17 cellular contexts compared by ENCODE assay signal in the genomic region with DNA sequence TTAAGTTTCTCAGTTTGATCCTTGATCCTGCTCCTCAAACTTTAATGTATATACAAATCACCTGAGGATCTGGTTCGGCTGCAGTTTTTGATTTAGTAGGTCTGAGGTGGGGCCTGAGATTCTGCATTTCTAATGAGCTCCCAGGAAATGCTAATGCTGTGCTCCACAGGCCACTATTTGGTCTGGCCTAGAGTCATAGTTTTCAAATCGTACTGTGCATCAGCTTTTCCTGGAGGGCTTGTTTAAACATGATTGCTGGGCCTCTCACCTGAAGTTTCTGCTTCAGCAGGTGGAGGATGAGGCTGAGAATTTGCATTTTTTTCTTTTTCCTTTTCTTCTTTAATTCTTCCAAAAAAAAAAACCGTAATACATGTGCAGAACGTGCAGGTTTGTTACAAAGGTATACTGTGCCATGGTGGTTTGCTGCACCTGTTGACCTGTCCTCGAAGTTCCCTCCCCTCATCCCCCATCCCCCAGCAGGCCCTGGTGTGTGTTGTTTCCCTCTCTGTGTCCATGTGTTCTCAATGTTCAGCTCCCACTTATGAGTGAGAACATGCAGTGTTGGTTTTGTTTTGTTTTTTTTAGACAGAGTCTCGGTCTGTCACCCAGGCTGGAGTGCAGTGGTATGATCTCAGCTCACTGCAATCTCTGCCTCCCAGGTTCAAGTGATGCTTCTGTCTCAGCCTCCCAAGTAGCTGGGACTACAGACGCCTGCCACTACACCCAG. TPM values are rescaled to one million over a fixed set of nuclear protein-coding genes. Genes with fewer than 3 reads are reported as not detected.
"Had no signal": no experiment of that assay in that cellular context is flagged by ENCODE, and none has a peak within 500 bp of the region (broad histone marks: within the 10 kb centered on the region; RNA-seq: fewer than 3 reads in every experiment).

No MANE protein-coding gene starts in this region.

- H3K36me3 ChIP-seq: adrenal gland, gastrocnemius medialis, heart right ventricle had no signal

- H3K4me3 Mint-ChIP-seq: activated naive CD4-positive, alpha-beta T cell treated with anti-CD3 and anti-CD28 coated beads for 36 hours; activated T-helper 17 cell treated with anti-CD3 and anti-CD28 coated beads, Interleukin-2, amount 50 U/mL, for 72 hours; stimulated activated naive CD8-positive, alpha-beta T cell treated with anti-CD3 and anti-CD28 coated beads, Interleukin-15, amount 100 ng/mL, for 72 hours had no signal

- H3K9me3 Mint-ChIP-seq: activated naive CD4-positive, alpha-beta T cell treated with anti-CD3 and anti-CD28 coated beads for 36 hours had no signal

- H3K4me3 ChIP-seq: adrenal gland, body of pancreas, gastrocnemius medialis, heart right ventricle, testis had no signal

- H3K27me3 Mint-ChIP-seq: activated T-helper 17 cell treated with anti-CD3 and anti-CD28 coated beads, Interleukin-2, amount 50 U/mL, for 72 hours; stimulated activated naive CD8-positive, alpha-beta T cell treated with anti-CD3 and anti-CD28 coated beads, Interleukin-15, amount 100 ng/mL, for 72 hours had no signal

- ATAC-seq: activated T-helper 17 cell treated with anti-CD3 and anti-CD28 coated beads, Interleukin-2, amount 50 U/mL, for 72 hours; body of pancreas; gastrocnemius medialis; heart right ventricle; stimulated activated naive CD8-positive, alpha-beta T cell treated with anti-CD3 and anti-CD28 coated beads, Interleukin-15, amount 100 ng/mL, for 72 hours had no signal

- H2AFZ ChIP-seq: parathyroid adenoma had no signal

- H3K27ac Mint-ChIP-seq: activated naive CD4-positive, alpha-beta T cell treated with anti-CD3 and anti-CD28 coated beads for 36 hours; activated T-helper 17 cell treated with anti-CD3 and anti-CD28 coated beads, Interleukin-2, amount 50 U/mL, for 72 hours; stimulated activated naive CD8-positive, alpha-beta T cell treated with anti-CD3 and anti-CD28 coated beads, Interleukin-15, amount 100 ng/mL, for 72 hours had no signal

- H3K27me3 ChIP-seq: adrenal gland, body of pancreas, gastrocnemius medialis, heart right ventricle, testis had no signal

- H3K27ac ChIP-seq: adrenal gland, body of pancreas, gastrocnemius medialis, heart right ventricle, parathyroid adenoma, testis had no signal

- H3K9me3 ChIP-seq: adrenal gland, body of pancreas, gastrocnemius medialis, heart right ventricle, testis had no signal

- H3K9ac ChIP-seq: parathyroid adenoma had no signal

- DNase-seq: activated naive CD4-positive, alpha-beta T cell treated with anti-CD3 and anti-CD28 coated beads for 36 hours; activated T-cell treated with anti-CD3 and anti-CD28 coated beads for 4 hours; adrenal gland; body of pancreas; cerebellar nuclear complex; gastrocnemius medialis; heart right ventricle; kidney glomerular epithelial cell; stimulated activated CD4-positive, alpha-beta T cell treated with anti-CD3 and anti-CD28 coated beads, Interleukin-4, amount 100 ng/mL, for 1 hour; stimulated activated CD8-positive, alpha-beta memory T cell treated with anti-CD3 and anti-CD28 coated beads, Interleukin-4, amount 100 ng/mL, for 48 hours; stimulated activated naive CD8-positive, alpha-beta T cell treated with anti-CD3 and anti-CD28 coated beads, Interleukin-15, amount 100 ng/mL, for 72 hours; T-helper 9 cell; testis had no signal

- H3K79me2 ChIP-seq: parathyroid adenoma had no signal

- H3K4me1 ChIP-seq: adrenal gland, gastrocnemius medialis, parathyroid adenoma, testis had no signal

RNA-seq across cellular contexts. Expression of gene CD28, which starts 42.2 kb away (rescaled TPM):
- total RNA-seq: fibroblast of lung, renal cortical epithelial cell had no signal
